Comparison of ENCODE assay signal across 8 cellular contexts in genomic region chr9:122264360-122265264, GRCh38. TPM values are rescaled to one million over a fixed set of nuclear protein-coding genes. Genes with fewer than 3 reads are reported as not detected.
DNase-seq lines count a peak whose midpoint lies in the region; ATAC-seq and TF ChIP-seq lines count a peak whose summit lies in the region.

Gene MRRF, plus strand, starts transcription at chr9:122264882. Its CDS starts 6,010 bp downstream, at chr9:122270892.
Gene RBM18, minus strand, starts transcription at chr9:122264840. Its CDS starts 3,348 bp downstream, at chr9:122261492.

- TF ChIP-seq EP300 in transverse colon (IDR thresholded peaks at IDR 0.05; ENCODE audit: low read depth), result no peak

- H3K27me3 Mint-ChIP-seq in T-cell, result no peaks in the 10 kb centered on the region

- H3K27me3 ChIP-seq in heart left ventricle (no peaks in the 10 kb centered on the region), transverse colon (no peaks in the 10 kb centered on the region)

- peaks cover 11% of the 10 kb centered on the region for H3K36me3 Mint-ChIP-seq in T-cell

- H3K27ac ChIP-seq in adipose tissue (ENCODE audit: low read depth, low read length), result peak within 1 kb of the TSS; percentile 68
- peak within 1 kb of the TSS; percentile 78 to 97 (median 94) for H3K27ac ChIP-seq in heart left ventricle
- peak within 1 kb of the TSS; percentile 87 to 94 (median 92) for H3K27ac ChIP-seq in transverse colon

- H3K27ac Mint-ChIP-seq in T-cell, result peak within 1 kb of the TSS; percentile 97 to 98

- CTCF ChIA-PET in T-cell (lab: Charles Lee), result interaction anchor here (0.7 to 1.9 kb wide), 3 partner anchors 52 to 165 kb away, joined by 4 to 7 read pairs (median 6); no protein-coding TSS in a partner anchor

- H3K4me3 ChIP-seq in GM12875 (ENCODE audit: low read depth, low read length) (peak within 1 kb of the TSS; percentile 79), heart left ventricle (peak within 1 kb of the TSS; percentile 52 to 77 (median 72)), transverse colon (peak within 1 kb of the TSS; percentile 59 to 72 (median 66))

- TF ChIP-seq CTCF in GM12875 (IDR thresholded peaks at IDR 0.05; ENCODE audit: borderline replicate concordance, insufficient read depth, low read depth, low read length), result no peak
- TF ChIP-seq CTCF in heart left ventricle (IDR thresholded peaks at IDR 0.05), result peak in 1 of 12 donors; percentile 7
- TF ChIP-seq CTCF in transverse colon (IDR thresholded peaks at IDR 0.05), result no peak

- H3K4me1 Mint-ChIP-seq in T-cell, result peaks cover 63 to 67% (median 64%) of the 10 kb centered on the region in 3 donors

- intact Hi-C loops in heart left ventricle (cut with DNase I) (loop anchor here in 8 of 10 donors (2.0 to 10.0 kb wide), 8 partner anchors 80 to 140 kb away; partner anchors contain the start of genes MORN5 (in 3 of the 8) and NDUFA8 (in 3 of the 8)), transverse colon (cut with DNase I; ENCODE audit: low total_unique reads) (no loop called here)

- 0% methylated on average over 64 of the region's 64 CpGs for WGBS in adipose tissue, 3 donors
- 0% methylated on average over 13 to 64 of the region's 64 CpGs for WGBS in heart left ventricle, 4 donors
- 0% methylated on average over 3 to 53 of the region's 64 CpGs for WGBS in transverse colon (ENCODE audit: low coverage in 1 of 2), 2 donors

- TF ChIP-seq POLR2A in heart left ventricle (IDR thresholded peaks at IDR 0.05), result peak in 1 of 2 donors; percentile 74
- TF ChIP-seq POLR2A in transverse colon (IDR thresholded peaks at IDR 0.05), result peak; percentile 83

- POLR2A ChIA-PET in T-cell (lab: Charles Lee), result interaction anchor here (0.6 to 1.0 kb wide), 5 partner anchors 10 to 1070 kb away, joined by 3 to 7 read pairs (median 3); no protein-coding TSS in a partner anchor

- H3K9me3 ChIP-seq in heart left ventricle (no peaks in the 10 kb centered on the region), transverse colon (no peaks in the 10 kb centered on the region)

- H3K4me3 Mint-ChIP-seq in T-cell, result peak within 1 kb of the TSS; percentile 95 to 99 (median 98)

- ATAC-seq in HG02642 (IDR thresholded peaks at IDR 0.05; ENCODE audit: poor library complexity, unreplicated experiment), result peak; percentile 93
- ATAC-seq in T-cell (replicated peaks in 1 of 4), result peak; percentile 88 to 94 (median 92)
- peak; percentile 76 to 93 (median 90) for ATAC-seq in heart left ventricle

- DNase-seq in NCI-H1105 treated with DMSO at 0.1 percent for 48 hours (lab: John Stamatoyannopoulos, UW) (peak; percentile 78), T-cell (peak; percentile 75 to 90 (median 84)), heart left ventricle (peak; percentile 92 to 95 (median 93)), pons (ENCODE audit: low spot score) (peak; percentile 78), transverse colon (peak; percentile 93)

- peaks cover 19 to 61% (median 44%) of the 10 kb centered on the region in 12 donors for H3K4me1 ChIP-seq in heart left ventricle
- peaks cover 11 to 38% (median 34%) of the 10 kb centered on the region in 4 donors for H3K4me1 ChIP-seq in transverse colon

- in situ Hi-C loops in transverse colon (cut with MboI; ENCODE audit: low pct_ligation_motif_present in 1 of 4, low pct_unique_long_range_greater_than_20kb in 1 of 4, low sequenced_read_pairs in 3 of 4), result no loop called here

- no peaks in the 10 kb centered on the region for H3K9me3 Mint-ChIP-seq in T-cell

- H3K36me3 ChIP-seq in heart left ventricle, result peaks cover 0 to 20% (median 15%) of the 10 kb centered on the region in 9 donors
- H3K36me3 ChIP-seq in transverse colon, result peaks cover 0 to 15% (median 5%) of the 10 kb centered on the region in 4 donors

RNA-seq across cellular contexts. Expression of gene MRRF, which starts in this region (rescaled TPM):
- total RNA-seq in T-cell (10 to 100 TPM; 27.7 to 34.1 (median 29.1) TPM), heart left ventricle (10 to 100 TPM; 29.2 to 44.5 (median 36.0) TPM), transverse colon (100 to 1,000 TPM in 1 of 4 donors, 10 to 100 TPM in 3; 46.0 to 142 (median 53.6) TPM)
- polyA plus RNA-seq in adipose tissue (10 to 100 TPM; 19.9 to 27.9 (median 24.3) TPM), heart left ventricle (10 to 100 TPM; 27.0 to 48.1 TPM)

RNA-seq across cellular contexts. Expression of gene RBM18, which starts in this region (rescaled TPM):
- 10 to 100 TPM; 15.8 to 19.9 (median 17.5) TPM for total RNA-seq in T-cell
- polyA plus RNA-seq in adipose tissue, result 10 to 100 TPM in 1 of 3 donors, 1 to 10 TPM in 2; 4.8 to 10.7 (median 8.5) TPM
- 10 to 100 TPM; 24.7 to 49.0 (median 38.4) TPM for total RNA-seq in heart left ventricle
- 10 to 100 TPM in 1 of 2 donors, 1 to 10 TPM in 1; 7.9 to 18.8 TPM for polyA plus RNA-seq in heart left ventricle
- total RNA-seq in transverse colon, result 1 to 10 TPM in 3 of 4 donors, under 1 TPM in 1; 0.80 to 9.7 (median 4.6) TPM

Comparison
In these comparisons a context has a peak if more than half of its experiments do, and no peak if none do; other contexts are left out.
1. Peak in every context shown above with its lines: DNase-seq, ATAC-seq, H3K4me3 ChIP-seq and H3K27ac ChIP-seq.